In genomic region chr9:78351816-78352215, GRCh38 we compare ENCODE assay signal across 18 cellular contexts. TPM values are rescaled to one million over a fixed set of nuclear protein-coding genes. Genes with fewer than 3 reads are reported as not detected.
DNase-seq lines count a peak whose midpoint lies in the region; ATAC-seq lines count a peak whose summit lies in the region.
"Had no signal": no experiment of that assay in that cellular context is flagged by ENCODE, and none has a peak within 500 bp of the region (broad histone marks: within the 10 kb centered on the region; RNA-seq: fewer than 3 reads in every experiment).

No MANE protein-coding gene starts in this region.

- H3K4me1 Mint-ChIP-seq in activated naive CD4-positive, alpha-beta T cell treated with anti-CD3 and anti-CD28 coated beads, Interleukin-2, amount 10 ng/mL, durations not matched to agents 7 days and 5 days, result peaks cover 26% of the 10 kb centered on the region

- DNase-seq in activated naive CD4-positive, alpha-beta T cell treated with anti-CD3 and anti-CD28 coated beads, Interleukin-2, amount 10 ng/mL, durations not matched to agents 7 days and 5 days, result peak; percentile 43
- no peak for DNase-seq in activated naive CD4-positive, alpha-beta T cell treated with anti-CD3 and anti-CD28 coated beads, Interleukin-2, amount 50 U/mL, for 16 hours
- peak; percentile 50 for DNase-seq in Jurkat, Clone E6-1 (ENCODE audit: low read depth, low spot score)
- peak; percentile 24 for DNase-seq in central memory CD4-positive, alpha-beta T cell
- DNase-seq in amygdala (lab: John Stamatoyannopoulos, UW), result no peak
- DNase-seq in cortex of kidney (lab: John Stamatoyannopoulos, UW), result no peak
- DNase-seq: activated CD4-positive, alpha-beta memory T cell treated with anti-CD3 and anti-CD28 coated beads for 36 hours; activated T-cell treated with anti-CD3 and anti-CD28 coated beads, Interleukin-2, amount 50 U/mL, for 72 hours; effector memory CD4-positive, alpha-beta T cell; heart left ventricle; naive B cell; NCI-H1417 treated with DMSO at 0.1 percent for 48 hours; NCI-H2171; stimulated activated CD4-positive, alpha-beta T cell treated with anti-CD3 and anti-CD28 coated beads, Interleukin-4, amount 100 ng/mL, for 1 hour had no signal

- H3K36me3 Mint-ChIP-seq in activated naive CD4-positive, alpha-beta T cell treated with anti-CD3 and anti-CD28 coated beads, Interleukin-2, amount 10 ng/mL, durations not matched to agents 7 days and 5 days, result peaks cover 3% of the 10 kb centered on the region
- H3K36me3 Mint-ChIP-seq: activated CD4-positive, alpha-beta memory T cell treated with anti-CD3 and anti-CD28 coated beads for 36 hours; naive B cell had no signal

- CTCF ChIA-PET in activated naive CD4-positive, alpha-beta T cell treated with anti-CD3 and anti-CD28 coated beads, Interleukin-2, amount 10 ng/mL, durations not matched to agents 7 days and 5 days (lab: Charles Lee), result no interaction called here

- H3K9me3 Mint-ChIP-seq in activated naive CD4-positive, alpha-beta T cell treated with anti-CD3 and anti-CD28 coated beads, Interleukin-2, amount 10 ng/mL, durations not matched to agents 7 days and 5 days, result peaks cover 2% of the 10 kb centered on the region
- H3K9me3 Mint-ChIP-seq: activated CD4-positive, alpha-beta memory T cell treated with anti-CD3 and anti-CD28 coated beads for 36 hours; central memory CD8-positive, alpha-beta T cell; naive B cell had no signal

- H3K27me3 Mint-ChIP-seq in activated naive CD4-positive, alpha-beta T cell treated with anti-CD3 and anti-CD28 coated beads, Interleukin-2, amount 10 ng/mL, durations not matched to agents 7 days and 5 days, result no peaks in the 10 kb centered on the region
- H3K27me3 Mint-ChIP-seq: activated CD4-positive, alpha-beta memory T cell treated with anti-CD3 and anti-CD28 coated beads for 36 hours had no signal

- no peak overlapping the region for H3K4me3 Mint-ChIP-seq in activated naive CD4-positive, alpha-beta T cell treated with anti-CD3 and anti-CD28 coated beads, Interleukin-2, amount 10 ng/mL, durations not matched to agents 7 days and 5 days
- H3K4me3 Mint-ChIP-seq: activated CD4-positive, alpha-beta memory T cell treated with anti-CD3 and anti-CD28 coated beads for 36 hours; activated T-cell treated with anti-CD3 and anti-CD28 coated beads, Interleukin-2, amount 50 U/mL, for 72 hours; central memory CD8-positive, alpha-beta T cell; naive B cell had no signal

- ATAC-seq in GM21447 (IDR thresholded peaks at IDR 0.05; ENCODE audit: unreplicated experiment), result peak; percentile 53
- ATAC-seq in GM21723 (IDR thresholded peaks at IDR 0.05; ENCODE audit: unreplicated experiment), result no peak
- ATAC-seq: activated T-cell treated with anti-CD3 and anti-CD28 coated beads, Interleukin-2, amount 50 U/mL, for 72 hours; heart left ventricle had no signal

- no peak overlapping the region for H3K4me3 ChIP-seq in Jurkat, Clone E6-1 (ENCODE audit: low read length)
- H3K4me3 ChIP-seq: heart left ventricle, lung had no signal

- peak overlapping the region; percentile 71 for H3K27ac Mint-ChIP-seq in activated naive CD4-positive, alpha-beta T cell treated with anti-CD3 and anti-CD28 coated beads, Interleukin-2, amount 10 ng/mL, durations not matched to agents 7 days and 5 days
- H3K27ac Mint-ChIP-seq: activated CD4-positive, alpha-beta memory T cell treated with anti-CD3 and anti-CD28 coated beads for 36 hours; activated T-cell treated with anti-CD3 and anti-CD28 coated beads, Interleukin-2, amount 50 U/mL, for 72 hours; naive B cell had no signal

RNA-seq across cellular contexts. Expression of gene PSAT1, which starts 54.9 kb away (rescaled TPM):
- polyA plus RNA-seq in Jurkat, Clone E6-1 (2012; ENCODE audit: insufficient read depth, insufficient read length), result 161 TPM

Comparison
In these comparisons a context has a peak if more than half of its experiments do, and no peak if none do; other contexts are left out.
1. DNase-seq: peak in activated naive CD4-positive, alpha-beta T cell treated with anti-CD3 and anti-CD28 coated beads, Interleukin-2, amount 10 ng/mL, durations not matched to agents 7 days and 5 days (single experiment), Jurkat, Clone E6-1 (single experiment) and central memory CD4-positive, alpha-beta T cell (single experiment); none in activated naive CD4-positive, alpha-beta T cell treated with anti-CD3 and anti-CD28 coated beads, Interleukin-2, amount 50 U/mL, for 16 hours (single experiment), amygdala (0 of 56) and cortex of kidney (single experiment).